ENCODE assay signal across 2 cellular contexts in the genomic region with DNA sequence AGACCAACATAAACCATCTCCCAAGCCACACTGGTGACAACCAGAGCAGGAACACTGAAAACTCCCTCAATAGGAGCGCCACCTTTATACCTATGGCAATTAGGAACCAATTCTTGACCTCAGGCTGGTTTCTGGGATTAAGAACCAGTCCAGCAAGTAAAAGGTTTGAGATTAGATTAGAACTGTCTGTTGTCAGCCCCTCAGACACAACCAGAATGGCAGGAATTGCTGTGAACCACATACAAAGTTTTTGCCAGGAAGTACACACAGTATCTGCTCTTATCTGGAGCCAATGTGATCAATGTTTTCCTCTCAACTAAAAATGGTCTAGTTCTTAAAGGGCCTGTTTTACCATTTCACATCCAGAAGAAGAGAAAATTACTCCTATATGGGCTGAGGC.
TF ChIP-seq lines count a peak whose summit lies in the region.

No MANE protein-coding gene starts in this region.

TF ChIP-seq in liver, 16 proteins besides CTCF, POLR2A, EP300 and RAD21 (continued from another document):
- TF ChIP-seq, protein P1, sequence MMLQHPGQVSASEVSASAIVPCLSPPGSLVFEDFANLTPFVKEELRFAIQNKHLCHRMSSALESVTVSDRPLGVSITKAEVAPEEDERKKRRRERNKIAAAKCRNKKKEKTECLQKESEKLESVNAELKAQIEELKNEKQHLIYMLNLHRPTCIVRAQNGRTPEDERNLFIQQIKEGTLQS (IDR thresholded peaks at IDR 0.05): no peak
- TF ChIP-seq FOXA1 (IDR thresholded peaks at IDR 0.05): no peak
- TF ChIP-seq HNF4A (conservative IDR thresholded peaks at IDR 0.05): no peak
- TF ChIP-seq YY1 (IDR thresholded peaks at IDR 0.05): no peak
- no peak for TF ChIP-seq NR2F2 (IDR thresholded peaks at IDR 0.05)
- TF ChIP-seq FOXA2 (IDR thresholded peaks at IDR 0.05): no peak
- TF ChIP-seq HNF4G (IDR thresholded peaks at IDR 0.05): no peak
- TF ChIP-seq TAF1 (conservative IDR thresholded peaks at IDR 0.05): no peak

TF ChIP-seq in HepG2, 621 proteins besides CTCF, POLR2A, EP300 and RAD21 (continued from another document):
- TF ChIP-seq, protein P2, sequence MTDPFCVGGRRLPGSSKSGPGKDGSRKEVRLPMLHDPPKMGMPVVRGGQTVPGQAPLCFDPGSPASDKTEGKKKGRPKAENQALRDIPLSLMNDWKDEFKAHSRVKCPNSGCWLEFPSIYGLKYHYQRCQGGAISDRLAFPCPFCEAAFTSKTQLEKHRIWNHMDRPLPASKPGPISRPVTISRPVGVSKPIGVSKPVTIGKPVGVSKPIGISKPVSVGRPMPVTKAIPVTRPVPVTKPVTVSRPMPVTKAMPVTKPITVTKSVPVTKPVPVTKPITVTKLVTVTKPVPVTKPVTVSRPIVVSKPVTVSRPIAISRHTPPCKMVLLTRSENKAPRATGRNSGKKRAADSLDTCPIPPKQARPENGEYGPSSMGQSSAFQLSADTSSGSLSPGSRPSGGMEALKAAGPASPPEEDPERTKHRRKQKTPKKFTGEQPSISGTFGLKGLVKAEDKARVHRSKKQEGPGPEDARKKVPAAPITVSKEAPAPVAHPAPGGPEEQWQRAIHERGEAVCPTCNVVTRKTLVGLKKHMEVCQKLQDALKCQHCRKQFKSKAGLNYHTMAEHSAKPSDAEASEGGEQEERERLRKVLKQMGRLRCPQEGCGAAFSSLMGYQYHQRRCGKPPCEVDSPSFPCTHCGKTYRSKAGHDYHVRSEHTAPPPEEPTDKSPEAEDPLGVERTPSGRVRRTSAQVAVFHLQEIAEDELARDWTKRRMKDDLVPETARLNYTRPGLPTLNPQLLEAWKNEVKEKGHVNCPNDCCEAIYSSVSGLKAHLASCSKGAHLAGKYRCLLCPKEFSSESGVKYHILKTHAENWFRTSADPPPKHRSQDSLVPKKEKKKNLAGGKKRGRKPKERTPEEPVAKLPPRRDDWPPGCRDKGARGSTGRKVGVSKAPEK (CRISPR knock-in tag; IDR thresholded peaks at IDR 0.05; ENCODE audit: borderline replicate concordance): no peak
- TF ChIP-seq, protein P3, sequence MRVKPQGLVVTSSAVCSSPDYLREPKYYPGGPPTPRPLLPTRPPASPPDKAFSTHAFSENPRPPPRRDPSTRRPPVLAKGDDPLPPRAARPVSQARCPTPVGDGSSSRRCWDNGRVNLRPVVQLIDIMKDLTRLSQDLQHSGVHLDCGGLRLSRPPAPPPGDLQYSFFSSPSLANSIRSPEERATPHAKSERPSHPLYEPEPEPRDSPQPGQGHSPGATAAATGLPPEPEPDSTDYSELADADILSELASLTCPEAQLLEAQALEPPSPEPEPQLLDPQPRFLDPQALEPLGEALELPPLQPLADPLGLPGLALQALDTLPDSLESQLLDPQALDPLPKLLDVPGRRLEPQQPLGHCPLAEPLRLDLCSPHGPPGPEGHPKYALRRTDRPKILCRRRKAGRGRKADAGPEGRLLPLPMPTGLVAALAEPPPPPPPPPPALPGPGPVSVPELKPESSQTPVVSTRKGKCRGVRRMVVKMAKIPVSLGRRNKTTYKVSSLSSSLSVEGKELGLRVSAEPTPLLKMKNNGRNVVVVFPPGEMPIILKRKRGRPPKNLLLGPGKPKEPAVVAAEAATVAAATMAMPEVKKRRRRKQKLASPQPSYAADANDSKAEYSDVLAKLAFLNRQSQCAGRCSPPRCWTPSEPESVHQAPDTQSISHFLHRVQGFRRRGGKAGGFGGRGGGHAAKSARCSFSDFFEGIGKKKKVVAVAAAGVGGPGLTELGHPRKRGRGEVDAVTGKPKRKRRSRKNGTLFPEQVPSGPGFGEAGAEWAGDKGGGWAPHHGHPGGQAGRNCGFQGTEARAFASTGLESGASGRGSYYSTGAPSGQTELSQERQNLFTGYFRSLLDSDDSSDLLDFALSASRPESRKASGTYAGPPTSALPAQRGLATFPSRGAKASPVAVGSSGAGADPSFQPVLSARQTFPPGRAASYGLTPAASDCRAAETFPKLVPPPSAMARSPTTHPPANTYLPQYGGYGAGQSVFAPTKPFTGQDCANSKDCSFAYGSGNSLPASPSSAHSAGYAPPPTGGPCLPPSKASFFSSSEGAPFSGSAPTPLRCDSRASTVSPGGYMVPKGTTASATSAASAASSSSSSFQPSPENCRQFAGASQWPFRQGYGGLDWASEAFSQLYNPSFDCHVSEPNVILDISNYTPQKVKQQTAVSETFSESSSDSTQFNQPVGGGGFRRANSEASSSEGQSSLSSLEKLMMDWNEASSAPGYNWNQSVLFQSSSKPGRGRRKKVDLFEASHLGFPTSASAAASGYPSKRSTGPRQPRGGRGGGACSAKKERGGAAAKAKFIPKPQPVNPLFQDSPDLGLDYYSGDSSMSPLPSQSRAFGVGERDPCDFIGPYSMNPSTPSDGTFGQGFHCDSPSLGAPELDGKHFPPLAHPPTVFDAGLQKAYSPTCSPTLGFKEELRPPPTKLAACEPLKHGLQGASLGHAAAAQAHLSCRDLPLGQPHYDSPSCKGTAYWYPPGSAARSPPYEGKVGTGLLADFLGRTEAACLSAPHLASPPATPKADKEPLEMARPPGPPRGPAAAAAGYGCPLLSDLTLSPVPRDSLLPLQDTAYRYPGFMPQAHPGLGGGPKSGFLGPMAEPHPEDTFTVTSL (CRISPR knock-in tag; IDR thresholded peaks at IDR 0.05; ENCODE audit: borderline replicate concordance): no peak
- no peak for TF ChIP-seq ZNF614 (CRISPR knock-in tag; IDR thresholded peaks at IDR 0.05; ENCODE audit: borderline replicate concordance)
- TF ChIP-seq, protein P4, sequence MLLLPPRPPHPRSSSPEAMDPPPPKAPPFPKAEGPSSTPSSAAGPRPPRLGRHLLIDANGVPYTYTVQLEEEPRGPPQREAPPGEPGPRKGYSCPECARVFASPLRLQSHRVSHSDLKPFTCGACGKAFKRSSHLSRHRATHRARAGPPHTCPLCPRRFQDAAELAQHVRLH (CRISPR knock-in tag; IDR thresholded peaks at IDR 0.05; ENCODE audit: borderline replicate concordance, low read depth): no peak
- TF ChIP-seq FOXP1 (IDR thresholded peaks at IDR 0.05): no peak
- TF ChIP-seq FOXP1 (CRISPR knock-in tag; IDR thresholded peaks at IDR 0.05): no peak
- no peak for TF ChIP-seq TAF15 (IDR thresholded peaks at IDR 0.05; ENCODE audit: low read depth, low read length, poor library complexity, severe bottlenecking)
- TF ChIP-seq, protein P5, sequence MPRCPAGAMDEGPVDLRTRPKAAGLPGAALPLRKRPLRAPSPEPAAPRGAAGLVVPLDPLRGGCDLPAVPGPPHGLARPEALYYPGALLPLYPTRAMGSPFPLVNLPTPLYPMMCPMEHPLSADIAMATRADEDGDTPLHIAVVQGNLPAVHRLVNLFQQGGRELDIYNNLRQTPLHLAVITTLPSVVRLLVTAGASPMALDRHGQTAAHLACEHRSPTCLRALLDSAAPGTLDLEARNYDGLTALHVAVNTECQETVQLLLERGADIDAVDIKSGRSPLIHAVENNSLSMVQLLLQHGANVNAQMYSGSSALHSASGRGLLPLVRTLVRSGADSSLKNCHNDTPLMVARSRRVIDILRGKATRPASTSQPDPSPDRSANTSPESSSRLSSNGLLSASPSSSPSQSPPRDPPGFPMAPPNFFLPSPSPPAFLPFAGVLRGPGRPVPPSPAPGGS (CRISPR knock-in tag; IDR thresholded peaks at IDR 0.05): no peak
- TF ChIP-seq MXD4 (CRISPR knock-in tag; IDR thresholded peaks at IDR 0.05): no peak
- no peak for TF ChIP-seq FOXA3 (CRISPR knock-in tag; IDR thresholded peaks at IDR 0.05)
- no peak for TF ChIP-seq HOXA3 (CRISPR knock-in tag; IDR thresholded peaks at IDR 0.05)
- TF ChIP-seq FLYWCH1 (CRISPR knock-in tag; IDR thresholded peaks at IDR 0.05): no peak
- TF ChIP-seq RBM22 (optimal IDR thresholded peaks at IDR 0.05; ENCODE audit: low read length): no peak
- TF ChIP-seq ZNF431 (CRISPR knock-in tag; IDR thresholded peaks at IDR 0.05; ENCODE audit: borderline replicate concordance, low read depth): no peak
- TF ChIP-seq ZNF775 (CRISPR knock-in tag; IDR thresholded peaks at IDR 0.05; ENCODE audit: borderline replicate concordance): no peak
TF ChIP-seq in HepG2: peak in this region for 0.
